In genomic region chr1:22297999-22298398, GRCh38 we compare ENCODE assay signal across 27 cellular contexts.
"Had no signal": no experiment of that assay in that cellular context is flagged by ENCODE, and none has a peak within 500 bp of the region (broad histone marks: within the 10 kb centered on the region; RNA-seq: fewer than 3 reads in every experiment).

No MANE protein-coding gene starts in this region.

- H3K27ac ChIP-seq: heart right ventricle, left lung, lower lobe of right lung, upper lobe of left lung, vagina, VCaP had no signal

- H3K9me3 Mint-ChIP-seq: activated naive CD4-positive, alpha-beta T cell treated with anti-CD3 and anti-CD28 coated beads, Interleukin-2, amount 50 U/mL, for 24 hours; dendritic cell treated with granulocyte-macrophage colony-stimulating factor and Interleukin-4, amounts not matched to agents 40 ng/mL and 50 ng/mL, for 4 days; natural killer cell treated with Interleukin-12 subunit alpha and Interleukin-12 subunit beta and Interleukin-15 and Interleukin-18, amount 100 ng/mL, for 72 hours; T-helper 2 cell treated with Interferon-gamma antibody and Interleukin-4, amounts not matched to agents 5 μg/mL and 100 μg/mL, for 36 hours had no signal

- DNase-seq: activated CD4-positive, alpha-beta T cell treated with anti-CD3 and anti-CD28 coated beads for 48 hours; activated CD4-positive, alpha-beta T cell treated with anti-CD3 and anti-CD28 coated beads, Interleukin-2, amount 50 U/mL, for 48 hours; activated naive CD8-positive, alpha-beta T cell treated with anti-CD3 and anti-CD28 coated beads, Interleukin-2, amount 50 U/mL, for 24 hours; activated T-cell treated with anti-CD3 and anti-CD28 coated beads, Interleukin-2, amount 50 U/mL, for 48 hours; amygdala; central memory CD4-positive, alpha-beta T cell; effector CD4-positive, alpha-beta T cell; esophagus squamous epithelium; heart right ventricle; left lung; lower lobe of right lung; mesendoderm; mucosa of descending colon; stimulated activated CD4-positive, alpha-beta T cell treated with anti-CD3 and anti-CD28 coated beads, Interleukin-12 subunit alpha, Interleukin-12 subunit beta, amount 100 ng/mL, for 4 hours; stimulated activated CD4-positive, alpha-beta T cell treated with anti-CD3 and anti-CD28 coated beads, Interleukin-4, amount 100 ng/mL, for 1 hour; stimulated activated naive CD8-positive, alpha-beta T cell treated with anti-CD3 and anti-CD28 coated beads, Interleukin-15, Interleukin-2, amounts not matched to agents 100 U/mL and 50 U/mL, for 24 hours; upper lobe of left lung had no signal

- H3K4me3 Mint-ChIP-seq: activated naive CD4-positive, alpha-beta T cell treated with anti-CD3 and anti-CD28 coated beads, Interleukin-2, amount 50 U/mL, for 24 hours; activated naive CD8-positive, alpha-beta T cell treated with anti-CD3 and anti-CD28 coated beads, Interleukin-2, amount 50 U/mL, for 24 hours; dendritic cell treated with granulocyte-macrophage colony-stimulating factor and Interleukin-4, amounts not matched to agents 40 ng/mL and 50 ng/mL, for 4 days; natural killer cell treated with Interleukin-12 subunit alpha and Interleukin-12 subunit beta and Interleukin-15 and Interleukin-18, amount 100 ng/mL, for 72 hours; T-helper 2 cell treated with Interferon-gamma antibody and Interleukin-4, amounts not matched to agents 5 μg/mL and 100 μg/mL, for 36 hours had no signal

- H3K4me1 ChIP-seq: heart right ventricle, left lung, lower lobe of right lung, upper lobe of left lung had no signal

- ATAC-seq: activated naive CD8-positive, alpha-beta T cell treated with anti-CD3 and anti-CD28 coated beads, Interleukin-2, amount 50 U/mL, for 24 hours; heart right ventricle; left lung; lower lobe of right lung; mucosa of descending colon; natural killer cell treated with Interleukin-12 subunit alpha and Interleukin-12 subunit beta and Interleukin-15 and Interleukin-18, amount 100 ng/mL, for 72 hours; sciatic nerve; stimulated activated naive CD8-positive, alpha-beta T cell treated with anti-CD3 and anti-CD28 coated beads, Interleukin-15, Interleukin-2, amounts not matched to agents 100 U/mL and 50 U/mL, for 24 hours had no signal

- H3K4me1 Mint-ChIP-seq: activated naive CD4-positive, alpha-beta T cell treated with anti-CD3 and anti-CD28 coated beads, Interleukin-2, amount 50 U/mL, for 24 hours; activated naive CD8-positive, alpha-beta T cell treated with anti-CD3 and anti-CD28 coated beads, Interleukin-2, amount 50 U/mL, for 24 hours had no signal

- H3K27me3 ChIP-seq: upper lobe of left lung, vagina had no signal

- H3K4me3 ChIP-seq: esophagus squamous epithelium, heart right ventricle, left lung, lower lobe of right lung, mucosa of descending colon, skin epidermis, upper lobe of left lung, vagina had no signal

- H3K9me3 ChIP-seq: esophagus squamous epithelium, lower lobe of right lung, mucosa of descending colon, vagina had no signal

- H3K36me3 ChIP-seq: esophagus squamous epithelium, heart right ventricle, left lung, lower lobe of right lung, upper lobe of left lung, vagina had no signal

- H3K36me3 Mint-ChIP-seq: activated naive CD4-positive, alpha-beta T cell treated with anti-CD3 and anti-CD28 coated beads, Interleukin-2, amount 50 U/mL, for 24 hours; natural killer cell treated with Interleukin-12 subunit alpha and Interleukin-12 subunit beta and Interleukin-15 and Interleukin-18, amount 100 ng/mL, for 72 hours had no signal

- H3K27ac Mint-ChIP-seq: activated naive CD4-positive, alpha-beta T cell treated with anti-CD3 and anti-CD28 coated beads, Interleukin-2, amount 50 U/mL, for 24 hours; activated naive CD8-positive, alpha-beta T cell treated with anti-CD3 and anti-CD28 coated beads, Interleukin-2, amount 50 U/mL, for 24 hours; activated T-helper 2 cell treated with anti-CD3 and anti-CD28 coated beads, Interferon-gamma antibody, Interleukin-2, Interleukin-4, amounts not matched to agents 10 μg/mL and 5 μg/mL and 100 μg/mL, durations not matched to agents 14 hours and 24 hours and 36 hours; dendritic cell treated with granulocyte-macrophage colony-stimulating factor and Interleukin-4, amounts not matched to agents 40 ng/mL and 50 ng/mL, for 4 days; natural killer cell treated with Interleukin-12 subunit alpha and Interleukin-12 subunit beta and Interleukin-15 and Interleukin-18, amount 100 ng/mL, for 72 hours; progenitor cell of endocrine pancreas; T-helper 2 cell treated with Interferon-gamma antibody and Interleukin-4, amounts not matched to agents 5 μg/mL and 100 μg/mL, for 36 hours had no signal
